Comparison of ENCODE assay signal across 8 cellular contexts in the genomic region with DNA sequence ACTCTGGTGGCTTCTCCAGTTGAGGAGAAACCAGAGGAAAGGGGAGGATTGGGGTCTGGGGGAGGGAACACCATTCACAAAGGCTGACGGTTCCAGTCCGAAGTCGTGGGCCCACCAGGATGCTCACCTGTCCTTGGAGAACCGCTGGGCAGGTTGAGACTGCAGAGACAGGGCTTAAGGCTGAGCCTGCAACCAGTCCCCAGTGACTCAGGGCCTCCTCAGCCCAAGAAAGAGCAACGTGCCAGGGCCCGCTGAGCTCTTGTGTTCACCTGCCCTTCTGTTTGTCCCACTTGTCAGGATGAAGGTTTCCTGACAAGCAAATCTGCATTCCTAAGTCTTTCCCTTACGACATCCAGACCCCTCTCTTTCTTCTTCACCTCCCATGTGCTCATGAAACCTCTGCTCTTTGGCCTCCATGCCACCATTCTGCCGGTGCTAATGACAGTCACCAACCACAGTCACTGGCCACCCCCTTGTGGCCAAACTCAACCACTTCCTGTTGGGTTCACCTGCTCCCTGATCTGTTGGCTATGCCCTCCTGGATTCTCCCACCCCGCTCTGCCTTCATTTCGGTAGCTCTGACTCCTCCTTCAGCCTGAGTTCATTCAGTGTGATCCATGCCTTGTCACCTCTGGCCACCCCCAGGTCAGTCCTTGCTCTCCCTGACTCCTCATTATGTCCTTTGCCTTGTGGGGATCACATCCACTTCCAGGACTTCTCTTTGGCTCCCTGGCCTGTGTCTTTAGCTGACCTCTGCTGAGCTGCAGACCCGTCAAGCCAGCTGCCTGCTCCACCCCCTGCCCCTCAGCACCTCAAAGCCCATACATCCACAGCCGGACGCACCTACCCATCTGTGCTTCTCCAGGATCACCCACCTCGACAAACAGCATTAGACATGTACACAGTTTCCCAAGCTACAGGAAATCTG. TPM values are rescaled to one million over a fixed set of nuclear protein-coding genes. Genes with fewer than 3 reads are reported as not detected.
A peak's percentile ranks its signal among the peaks of the same experiment; 100 is the strongest.
DNase-seq lines count a peak whose midpoint lies in the region; ATAC-seq and TF ChIP-seq lines count a peak whose summit lies in the region.

No MANE protein-coding gene starts in this region.

- H3K9me3 Mint-ChIP-seq in HFFc6: no peaks in the 10 kb centered on the region

- TF ChIP-seq CTCF in GM12875 (IDR thresholded peaks at IDR 0.05; ENCODE audit: borderline replicate concordance, insufficient read depth, low read depth, low read length) (0 out of 2 replicates have a peak, but pooled peaks have one; percentile 39), HFFc6 (IDR thresholded peaks at IDR 0.05) (peak; percentile 71), mucosa of descending colon (IDR thresholded peaks at IDR 0.05) (peak; percentile 19)

- no peak overlapping the region for H3K4me3 Mint-ChIP-seq in HFFc6

- no peak overlapping the region for H3K4me3 ChIP-seq in GM12875 (ENCODE audit: low read depth, low read length)
- H3K4me3 ChIP-seq in mucosa of descending colon: no peak overlapping the region

- no peak overlapping the region for H3K27ac Mint-ChIP-seq in HFFc6

- ATAC-seq in mucosa of descending colon: peak; percentile 71
- no peak for ATAC-seq in HG03439 (IDR thresholded peaks at IDR 0.05; ENCODE audit: unreplicated experiment)

- no peaks in the 10 kb centered on the region for H3K4me1 ChIP-seq in mucosa of descending colon (ENCODE audit: low read depth)

- H3K36me3 Mint-ChIP-seq in HFFc6 (ENCODE audit: low read depth): no peaks in the 10 kb centered on the region

- H3K27me3 Mint-ChIP-seq in HFFc6 (ENCODE audit: insufficient read depth): peaks cover 32% of the 10 kb centered on the region

- DNase-seq in HFFc6 (no peak), SHP77 (lab: John Stamatoyannopoulos, UW) (peak; percentile 19 to 31), mucosa of descending colon (peak; percentile 42 to 68 (median 66)), LoVo (ENCODE audit: low spot score) (no peak), inferior parietal cortex (ENCODE audit: extremely low spot score) (no peak)
- no peak for DNase-seq in stimulated activated CD4-positive, alpha-beta T cell treated with anti-CD3 and anti-CD28 coated beads, Interleukin-4, amount 100 ng/mL, for 24 hours

- H3K36me3 ChIP-seq in mucosa of descending colon (ENCODE audit: low read depth): no peaks in the 10 kb centered on the region

- intact Hi-C loops in mucosa of descending colon (cut with DNase I, micrococcal nuclease): loop anchor here in 1 of 2 donors (5.0 kb wide), 1 partner anchor 43 kb away; no protein-coding TSS in a partner anchor

- no peaks in the 10 kb centered on the region for H3K4me1 Mint-ChIP-seq in HFFc6 (ENCODE audit: low read depth)

- H3K9me3 ChIP-seq in mucosa of descending colon: no peaks in the 10 kb centered on the region

RNA-seq across cellular contexts. Expression of a gene that starts 17.6 kb away (rescaled TPM):
- total RNA-seq in HFFc6 (2021; fragmentation: NEBNext Ultra II Directional; extraction: Animal tissue kit (Norgen Biotek cat#: 25700)): not detected
- 1 to 10 TPM in 2 of 3 donors, under 1 TPM in 1; 0.96 to 3.6 (median 1.6) TPM for total RNA-seq in mucosa of descending colon

RNA-seq across cellular contexts. Expression of a gene that starts 47.7 kb away (rescaled TPM):
- 10 to 100 TPM; 17.0 to 21.6 (median 19.0) TPM for total RNA-seq in HFFc6 (2021; fragmentation: NEBNext Ultra II Directional; extraction: Animal tissue kit (Norgen Biotek cat#: 25700))
- total RNA-seq in mucosa of descending colon: 10 to 100 TPM; 53.7 to 91.0 (median 60.9) TPM

Comparison
In these comparisons a context has a peak if more than half of its experiments do, and no peak if none do; other contexts are left out.
1. CTCF ChIP-seq: peak in every context shown above with its lines; median percentile 71 in HFFc6; 39 in GM12875; 19 in mucosa of descending colon.
2. DNase-seq: peak in SHP77 (2 of 2) and mucosa of descending colon (3 of 3); none in HFFc6 (single experiment), LoVo (single experiment), inferior parietal cortex (single experiment) and stimulated activated CD4-positive, alpha-beta T cell treated with anti-CD3 and anti-CD28 coated beads, Interleukin-4, amount 100 ng/mL, for 24 hours (single experiment).